Comparison of ENCODE assay signal across 10 cellular contexts in genomic region chr10:35150335-35150734, GRCh38. TPM values are rescaled to one million over a fixed set of nuclear protein-coding genes. Genes with fewer than 3 reads are reported as not detected.
DNase-seq lines count a peak whose midpoint lies in the region; ATAC-seq and TF ChIP-seq lines count a peak whose summit lies in the region.
"Had no signal": no experiment of that assay in that cellular context is flagged by ENCODE, and none has a peak within 500 bp of the region (broad histone marks: within the 10 kb centered on the region; RNA-seq: fewer than 3 reads in every experiment).

No MANE protein-coding gene starts in this region.

- no peak overlapping the region for H3K9ac ChIP-seq in colonic mucosa (ENCODE audit: low read depth in 2 of 2, low read length in 2 of 2)

- H3K9me3 ChIP-seq in CD4-positive, CD25-positive, alpha-beta regulatory T cell (ENCODE audit: control insufficient read depth in 2 of 2, low read length in 2 of 2), result no peaks in the 10 kb centered on the region
- no peaks in the 10 kb centered on the region for H3K9me3 ChIP-seq in CD8-positive, alpha-beta memory T cell (ENCODE audit: low read length)
- H3K9me3 ChIP-seq in mucosa of descending colon (no peaks in the 10 kb centered on the region), colonic mucosa (no peaks in the 10 kb centered on the region)
- H3K9me3 ChIP-seq: tibial nerve had no signal

- intact Hi-C loops in activated CD4-positive, alpha-beta memory T cell treated with anti-CD3 and anti-CD28 coated beads for 36 hours (cut with micrococcal nuclease), result no loop called here
- intact Hi-C loops in mucosa of descending colon (cut with DNase I, micrococcal nuclease) (no loop called here), colonic mucosa (cut with DNase I) (no loop called here)

- no peaks in the 10 kb centered on the region for H3K27me3 ChIP-seq in CD4-positive, CD25-positive, alpha-beta regulatory T cell (ENCODE audit: control insufficient read depth, insufficient read depth, low read length)
- no peaks in the 10 kb centered on the region for H3K27me3 ChIP-seq in CD8-positive, alpha-beta memory T cell (ENCODE audit: insufficient read depth, low read length, poor library complexity, severe bottlenecking)
- H3K27me3 ChIP-seq in colonic mucosa, result no peaks in the 10 kb centered on the region
- H3K27me3 ChIP-seq: tibial nerve had no signal

- peak overlapping the region; percentile 64 for H3K27ac ChIP-seq in CD4-positive, CD25-positive, alpha-beta regulatory T cell (ENCODE audit: insufficient read depth, low read length, poor library complexity, severe bottlenecking)
- no peak overlapping the region for H3K27ac ChIP-seq in CD8-positive, alpha-beta memory T cell (ENCODE audit: low read depth, low read length)
- no peak overlapping the region for H3K27ac ChIP-seq in colonic mucosa
- H3K27ac ChIP-seq: C4-2B, tibial nerve had no signal

- no peak for DNase-seq in CD4-positive, CD25-positive, alpha-beta regulatory T cell
- DNase-seq in CD8-positive, alpha-beta memory T cell, result no peak
- DNase-seq in activated CD4-positive, alpha-beta memory T cell treated with anti-CD3 and anti-CD28 coated beads for 36 hours, result no peak
- DNase-seq in mucosa of descending colon, result no peak
- DNase-seq in colonic mucosa, result no peak
- DNase-seq in NCI-H526 treated with DMSO at 0.1 percent for 48 hours (lab: John Stamatoyannopoulos, UW), result no peak
- DNase-seq: NCI-H82 had no signal

- POLR2A ChIA-PET in CD8-positive, alpha-beta memory T cell (lab: Charles Lee), result interaction anchor here (0.6 to 2.3 kb wide), 2 partner anchors 23 to 44 kb away, joined by 4 to 14 read pairs; partner anchors contain the start of gene CREM
- POLR2A ChIA-PET in activated CD4-positive, alpha-beta memory T cell treated with anti-CD3 and anti-CD28 coated beads for 36 hours (lab: Charles Lee), result interaction anchor here (0.8 to 3.3 kb wide), 7 partner anchors 10 to 45 kb away, joined by 3 to 39 read pairs (median 5); partner anchors contain the start of gene CREM

- no peak overlapping the region for H3K4me3 ChIP-seq in CD4-positive, CD25-positive, alpha-beta regulatory T cell (ENCODE audit: low read depth, low read length)
- no peak overlapping the region for H3K4me3 ChIP-seq in CD8-positive, alpha-beta memory T cell (ENCODE audit: low read length)
- H3K4me3 ChIP-seq in mucosa of descending colon (no peak overlapping the region), colonic mucosa (no peak overlapping the region)
- H3K4me3 ChIP-seq: tibial nerve had no signal

- peaks cover 28 to 43% (median 29%) of the 10 kb centered on the region in 4 donors for H3K4me1 Mint-ChIP-seq in CD4-positive, CD25-positive, alpha-beta regulatory T cell
- peaks cover 23 to 38% (median 30%) of the 10 kb centered on the region in 3 donors for H3K4me1 Mint-ChIP-seq in CD8-positive, alpha-beta memory T cell
- peaks cover 71% of the 10 kb centered on the region for H3K4me1 Mint-ChIP-seq in activated CD4-positive, alpha-beta memory T cell treated with anti-CD3 and anti-CD28 coated beads for 36 hours (ENCODE audit: low read depth)

- ATAC-seq in CD4-positive, CD25-positive, alpha-beta regulatory T cell (ENCODE audit: low read depth in 2 of 2), result no peak
- peak; percentile 17 for ATAC-seq in mucosa of descending colon
- no peak for ATAC-seq in GM21390 (IDR thresholded peaks at IDR 0.05; ENCODE audit: unreplicated experiment)

- CTCF ChIA-PET in CD8-positive, alpha-beta memory T cell (lab: Charles Lee), result interaction anchor here (1.2 to 3.5 kb wide), 4 partner anchors 15 to 69 kb away, joined by 3 to 14 read pairs (median 5); no protein-coding TSS in a partner anchor
- CTCF ChIA-PET in activated CD4-positive, alpha-beta memory T cell treated with anti-CD3 and anti-CD28 coated beads for 36 hours (lab: Charles Lee), result interaction anchor here (1.0 to 2.7 kb wide), 6 partner anchors 17 to 69 kb away, joined by 4 to 53 read pairs (median 8); partner anchors contain the start of gene CREM

- no peaks in the 10 kb centered on the region for H3K9me3 Mint-ChIP-seq in CD4-positive, CD25-positive, alpha-beta regulatory T cell
- no peaks in the 10 kb centered on the region for H3K9me3 Mint-ChIP-seq in CD8-positive, alpha-beta memory T cell
- no peaks in the 10 kb centered on the region for H3K9me3 Mint-ChIP-seq in activated CD4-positive, alpha-beta memory T cell treated with anti-CD3 and anti-CD28 coated beads for 36 hours

- no peaks in the 10 kb centered on the region for H3K36me3 ChIP-seq in CD4-positive, CD25-positive, alpha-beta regulatory T cell (ENCODE audit: control insufficient read depth, insufficient read depth, low read length)
- no peaks in the 10 kb centered on the region for H3K36me3 ChIP-seq in CD8-positive, alpha-beta memory T cell (ENCODE audit: insufficient read depth, low read length)
- H3K36me3 ChIP-seq in mucosa of descending colon (ENCODE audit: low read depth) (no peaks in the 10 kb centered on the region), colonic mucosa (no peaks in the 10 kb centered on the region)

- H3K27ac Mint-ChIP-seq in CD4-positive, CD25-positive, alpha-beta regulatory T cell, result peak overlapping the region; percentile 46 to 89 (median 68)
- H3K27ac Mint-ChIP-seq in CD8-positive, alpha-beta memory T cell, result peak overlapping the region; percentile 79 to 98 (median 96)
- peak overlapping the region; percentile 86 for H3K27ac Mint-ChIP-seq in activated CD4-positive, alpha-beta memory T cell treated with anti-CD3 and anti-CD28 coated beads for 36 hours

- H3K4me3 Mint-ChIP-seq in CD4-positive, CD25-positive, alpha-beta regulatory T cell, result peak overlapping the region; percentile 22 to 80 (median 35)
- peak overlapping the region in 4 of 7 donors; percentile 16 to 64 (median 56) for H3K4me3 Mint-ChIP-seq in CD8-positive, alpha-beta memory T cell
- peak overlapping the region; percentile 43 for H3K4me3 Mint-ChIP-seq in activated CD4-positive, alpha-beta memory T cell treated with anti-CD3 and anti-CD28 coated beads for 36 hours

- H3K4me1 ChIP-seq in CD4-positive, CD25-positive, alpha-beta regulatory T cell (ENCODE audit: control insufficient read depth, insufficient read depth, low read length, poor library complexity, severe bottlenecking), result peaks cover 15% of the 10 kb centered on the region
- peaks cover 17% of the 10 kb centered on the region for H3K4me1 ChIP-seq in CD8-positive, alpha-beta memory T cell (ENCODE audit: insufficient read depth, low read length)
- no peaks in the 10 kb centered on the region for H3K4me1 ChIP-seq in mucosa of descending colon (ENCODE audit: low read depth)
- H3K4me1 ChIP-seq in colonic mucosa, result no peaks in the 10 kb centered on the region

- peaks cover 12% of the 10 kb centered on the region for H3K36me3 Mint-ChIP-seq in CD4-positive, CD25-positive, alpha-beta regulatory T cell
- H3K36me3 Mint-ChIP-seq in CD8-positive, alpha-beta memory T cell, result peaks cover 1 to 6% (median 5%) of the 10 kb centered on the region in 3 donors
- H3K36me3 Mint-ChIP-seq in activated CD4-positive, alpha-beta memory T cell treated with anti-CD3 and anti-CD28 coated beads for 36 hours, result peaks cover 24% of the 10 kb centered on the region

- H3K27me3 Mint-ChIP-seq in CD4-positive, CD25-positive, alpha-beta regulatory T cell, result no peaks in the 10 kb centered on the region
- peaks cover 0 to under 1% of the 10 kb centered on the region in 2 donors for H3K27me3 Mint-ChIP-seq in CD8-positive, alpha-beta memory T cell
- H3K27me3 Mint-ChIP-seq in activated CD4-positive, alpha-beta memory T cell treated with anti-CD3 and anti-CD28 coated beads for 36 hours, result no peaks in the 10 kb centered on the region

- TF ChIP-seq CTCF in mucosa of descending colon (IDR thresholded peaks at IDR 0.05), result no peak
- no peak for TF ChIP-seq CTCF in colonic mucosa (IDR thresholded peaks at IDR 0.05)

RNA-seq across cellular contexts. Expression of gene CREM, which starts 23.7 kb away (rescaled TPM):
- 121 TPM for total RNA-seq in CD4-positive, CD25-positive, alpha-beta regulatory T cell
- 10 to 100 TPM; 24.6 to 42.0 (median 28.8) TPM for polyA plus RNA-seq in CD4-positive, CD25-positive, alpha-beta regulatory T cell
- 100 to 1,000 TPM; 132 to 134 TPM for total RNA-seq in CD8-positive, alpha-beta memory T cell
- polyA plus RNA-seq in CD8-positive, alpha-beta memory T cell, result 29.4 TPM
- 100 to 1,000 TPM; 160 to 164 TPM for total RNA-seq in activated CD4-positive, alpha-beta memory T cell treated with anti-CD3 and anti-CD28 coated beads for 36 hours
- total RNA-seq in mucosa of descending colon (10 to 100 TPM; 11.8 to 27.4 (median 13.5) TPM), colonic mucosa (10 to 100 TPM; 10.9 to 24.8 TPM)
